8 cellular contexts compared by ENCODE assay signal in genomic region chr11:76861490-76861953, GRCh38.
DNase-seq lines count a peak whose midpoint lies in the region; ATAC-seq lines count a peak whose summit lies in the region.

No MANE protein-coding gene starts in this region.

- H3K27ac Mint-ChIP-seq in stimulated activated naive B cell treated with anti-CD40 and anti-IgM and Interleukin-4, amounts not matched to agents 10 μg/mL and 1 μg/mL and 100 μg/mL, for 72 hours: peak overlapping the region; percentile 94

- H3K4me3 ChIP-seq in iPS-11a (ENCODE audit: low read depth, low read length): peak overlapping the region; percentile 86

- H3K36me3 Mint-ChIP-seq in stimulated activated naive B cell treated with anti-CD40 and anti-IgM and Interleukin-4, amounts not matched to agents 10 μg/mL and 1 μg/mL and 100 μg/mL, for 72 hours: peaks cover 2 to 3% of the 10 kb centered on the region in 2 donors

- ATAC-seq in stimulated activated naive B cell treated with anti-CD40 and anti-IgM and Interleukin-4, amounts not matched to agents 10 μg/mL and 1 μg/mL and 100 μg/mL, for 72 hours (replicated peaks): no peak
- ATAC-seq in GM21381 (IDR thresholded peaks at IDR 0.05; ENCODE audit: unreplicated experiment) (no peak), GM19455 (IDR thresholded peaks at IDR 0.05; ENCODE audit: unreplicated experiment) (no peak)

- peaks cover 27 to 41% of the 10 kb centered on the region in 2 donors for H3K4me1 Mint-ChIP-seq in stimulated activated naive B cell treated with anti-CD40 and anti-IgM and Interleukin-4, amounts not matched to agents 10 μg/mL and 1 μg/mL and 100 μg/mL, for 72 hours

- H3K4me3 Mint-ChIP-seq in stimulated activated naive B cell treated with anti-CD40 and anti-IgM and Interleukin-4, amounts not matched to agents 10 μg/mL and 1 μg/mL and 100 μg/mL, for 72 hours: peak overlapping the region; percentile 90 to 97

- H3K27me3 Mint-ChIP-seq in stimulated activated naive B cell treated with anti-CD40 and anti-IgM and Interleukin-4, amounts not matched to agents 10 μg/mL and 1 μg/mL and 100 μg/mL, for 72 hours: no peaks in the 10 kb centered on the region

- H3K9me3 Mint-ChIP-seq in stimulated activated naive B cell treated with anti-CD40 and anti-IgM and Interleukin-4, amounts not matched to agents 10 μg/mL and 1 μg/mL and 100 μg/mL, for 72 hours: no peaks in the 10 kb centered on the region

- DNase-seq in activated CD8-positive, alpha-beta memory T cell treated with anti-CD3 and anti-CD28 coated beads for 24 hours: peak; percentile 58
- DNase-seq in activated CD8-positive, alpha-beta memory T cell treated with anti-CD3 and anti-CD28 coated beads, Interleukin-2, amount 50 U/mL, for 48 hours: no peak
- DNase-seq in activated T-cell treated with anti-CD3 and anti-CD28 coated beads, Interleukin-2, amount 50 U/mL, for 48 hours: peak; percentile 21 to 24
- DNase-seq in stimulated activated naive B cell treated with anti-CD40 and anti-IgM and Interleukin-4, amounts not matched to agents 10 μg/mL and 1 μg/mL and 100 μg/mL, for 72 hours: no peak
- DNase-seq in DMS114 treated with DMSO at 0.1 percent for 48 hours (lab: John Stamatoyannopoulos, UW; ENCODE audit: unreplicated experiment): no peak

Comparison
In these comparisons a context has a peak if more than half of its experiments do, and no peak if none do; other contexts are left out.
1. DNase-seq: peak in activated CD8-positive, alpha-beta memory T cell treated with anti-CD3 and anti-CD28 coated beads for 24 hours (single experiment) and activated T-cell treated with anti-CD3 and anti-CD28 coated beads, Interleukin-2, amount 50 U/mL, for 48 hours (2 of 2); none in activated CD8-positive, alpha-beta memory T cell treated with anti-CD3 and anti-CD28 coated beads, Interleukin-2, amount 50 U/mL, for 48 hours (single experiment), stimulated activated naive B cell treated with anti-CD40 and anti-IgM and Interleukin-4, amounts not matched to agents 10 μg/mL and 1 μg/mL and 100 μg/mL, for 72 hours (single experiment) and DMS114 treated with DMSO at 0.1 percent for 48 hours (single experiment).